In the genomic region with DNA sequence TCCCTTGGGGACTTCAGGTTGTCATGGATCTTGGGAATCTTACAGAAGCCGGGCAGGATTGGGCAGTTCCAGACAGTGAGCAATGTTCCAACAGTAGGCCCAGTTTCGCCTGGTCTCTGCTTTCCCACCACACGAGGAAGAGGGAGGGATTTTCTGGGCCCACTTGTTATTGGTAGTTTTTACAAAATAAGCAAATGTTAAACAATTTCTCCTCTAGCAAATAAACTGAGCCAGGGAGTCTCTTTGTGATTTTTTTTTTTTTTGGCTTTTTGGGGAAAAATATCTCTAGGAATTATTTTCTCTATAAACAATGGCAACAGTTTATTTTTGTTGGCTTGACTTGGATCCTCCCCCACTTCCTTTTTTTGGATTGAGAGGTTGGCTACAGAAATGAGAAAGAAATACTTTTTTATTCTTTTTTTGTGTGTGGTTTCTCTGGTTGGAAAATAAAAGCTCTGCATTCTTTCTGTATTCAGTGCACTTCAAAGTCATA, we compare ENCODE assay signal across 1 cellular context.
TF ChIP-seq lines count a peak whose summit lies in the region.

No MANE protein-coding gene starts in this region.

TF ChIP-seq in GM23338, 12 proteins besides CTCF, POLR2A, EP300 and RAD21 (continued from another document):
- TF ChIP-seq, protein P1, sequence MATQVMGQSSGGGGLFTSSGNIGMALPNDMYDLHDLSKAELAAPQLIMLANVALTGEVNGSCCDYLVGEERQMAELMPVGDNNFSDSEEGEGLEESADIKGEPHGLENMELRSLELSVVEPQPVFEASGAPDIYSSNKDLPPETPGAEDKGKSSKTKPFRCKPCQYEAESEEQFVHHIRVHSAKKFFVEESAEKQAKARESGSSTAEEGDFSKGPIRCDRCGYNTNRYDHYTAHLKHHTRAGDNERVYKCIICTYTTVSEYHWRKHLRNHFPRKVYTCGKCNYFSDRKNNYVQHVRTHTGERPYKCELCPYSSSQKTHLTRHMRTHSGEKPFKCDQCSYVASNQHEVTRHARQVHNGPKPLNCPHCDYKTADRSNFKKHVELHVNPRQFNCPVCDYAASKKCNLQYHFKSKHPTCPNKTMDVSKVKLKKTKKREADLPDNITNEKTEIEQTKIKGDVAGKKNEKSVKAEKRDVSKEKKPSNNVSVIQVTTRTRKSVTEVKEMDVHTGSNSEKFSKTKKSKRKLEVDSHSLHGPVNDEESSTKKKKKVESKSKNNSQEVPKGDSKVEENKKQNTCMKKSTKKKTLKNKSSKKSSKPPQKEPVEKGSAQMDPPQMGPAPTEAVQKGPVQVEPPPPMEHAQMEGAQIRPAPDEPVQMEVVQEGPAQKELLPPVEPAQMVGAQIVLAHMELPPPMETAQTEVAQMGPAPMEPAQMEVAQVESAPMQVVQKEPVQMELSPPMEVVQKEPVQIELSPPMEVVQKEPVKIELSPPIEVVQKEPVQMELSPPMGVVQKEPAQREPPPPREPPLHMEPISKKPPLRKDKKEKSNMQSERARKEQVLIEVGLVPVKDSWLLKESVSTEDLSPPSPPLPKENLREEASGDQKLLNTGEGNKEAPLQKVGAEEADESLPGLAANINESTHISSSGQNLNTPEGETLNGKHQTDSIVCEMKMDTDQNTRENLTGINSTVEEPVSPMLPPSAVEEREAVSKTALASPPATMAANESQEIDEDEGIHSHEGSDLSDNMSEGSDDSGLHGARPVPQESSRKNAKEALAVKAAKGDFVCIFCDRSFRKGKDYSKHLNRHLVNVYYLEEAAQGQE (IDR thresholded peaks at IDR 0.05; ENCODE audit: unreplicated experiment), result no peak
- TF ChIP-seq POLR2AphosphoS5 (IDR thresholded peaks at IDR 0.05; ENCODE audit: low read depth), result no peak
- no peak for TF ChIP-seq EZH2phosphoT487 (IDR thresholded peaks at IDR 0.05; ENCODE audit: unreplicated experiment)
- TF ChIP-seq JUNB (IDR thresholded peaks at IDR 0.05; ENCODE audit: unreplicated experiment), result no peak
TF ChIP-seq in GM23338: peak in this region for 0.
